Comparison of ENCODE assay signal across 12 cellular contexts in the genomic region with DNA sequence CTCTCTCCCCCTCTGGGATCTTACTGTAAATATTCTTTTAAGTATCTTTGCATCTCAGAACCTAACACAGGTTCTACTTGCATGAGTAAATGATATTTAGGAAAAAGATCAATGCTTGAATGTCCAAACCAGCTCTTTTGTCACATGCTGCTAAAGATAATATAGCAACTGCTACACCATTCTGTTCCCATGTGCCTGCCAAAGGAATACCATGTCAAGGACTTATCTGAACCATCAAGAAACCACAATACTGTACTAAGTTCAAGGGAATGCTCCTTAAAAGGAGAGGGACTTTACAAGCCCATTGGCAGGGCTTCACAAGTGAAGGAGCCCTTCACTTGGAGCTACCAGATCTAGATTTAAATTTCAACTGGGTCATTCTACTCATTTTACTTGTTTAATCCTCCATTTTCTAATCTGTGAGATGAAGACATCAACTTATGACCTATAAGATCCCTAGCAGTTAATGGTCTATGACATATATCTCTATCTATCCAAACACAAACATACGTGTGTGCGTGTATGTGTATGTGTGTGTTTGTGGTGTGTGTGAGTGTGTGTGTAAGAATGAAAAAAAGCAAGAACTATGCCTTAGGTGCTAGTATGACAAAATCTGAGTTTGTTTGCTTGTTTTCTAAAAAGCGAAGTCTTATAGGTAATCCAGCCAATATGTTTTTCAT. TPM values are rescaled to one million over a fixed set of nuclear protein-coding genes. Genes with fewer than 3 reads are reported as not detected.
DNase-seq lines count a peak whose midpoint lies in the region; ATAC-seq and TF ChIP-seq lines count a peak whose summit lies in the region.
"Had no signal": no experiment of that assay in that cellular context is flagged by ENCODE, and none has a peak within 500 bp of the region (broad histone marks: within the 10 kb centered on the region; RNA-seq: fewer than 3 reads in every experiment).

No MANE protein-coding gene starts in this region.

- H3K27me3 ChIP-seq in GM23338 (ENCODE audit: insufficient read depth), result no peaks in the 10 kb centered on the region
- H3K27me3 ChIP-seq: heart right ventricle had no signal

- POLR2A ChIA-PET in activated CD4-positive, alpha-beta T cell treated with anti-CD3 and anti-CD28 coated beads, Interleukin-2, amount 10 ng/mL, durations not matched to agents 7 days and 5 days (lab: Charles Lee), result no interaction called here

- H3K27ac Mint-ChIP-seq in GM23338 (no peak overlapping the region), naive B cell (peak overlapping the region; percentile 79 to 97 (median 90))
- no peak overlapping the region for H3K27ac Mint-ChIP-seq in activated CD4-positive, alpha-beta T cell treated with anti-CD3 and anti-CD28 coated beads, Interleukin-2, amount 10 ng/mL, durations not matched to agents 7 days and 5 days

- H3K4me3 Mint-ChIP-seq in GM23338 (no peak overlapping the region), naive B cell (peak overlapping the region; percentile 32 to 79 (median 66))
- H3K4me3 Mint-ChIP-seq in activated CD4-positive, alpha-beta T cell treated with anti-CD3 and anti-CD28 coated beads, Interleukin-2, amount 10 ng/mL, durations not matched to agents 7 days and 5 days, result no peak overlapping the region

- DNase-seq in GM23338 (ENCODE audit: low spot score) (no peak), naive B cell (no peak), AG08396 (ENCODE audit: low spot score) (no peak), COLO668 (lab: John Stamatoyannopoulos, UW; ENCODE audit: unreplicated experiment) (no peak), left lobe of liver (ENCODE audit: low spot score) (no peak)
- DNase-seq in activated CD4-positive, alpha-beta T cell treated with anti-CD3 and anti-CD28 coated beads, Interleukin-2, amount 10 ng/mL, durations not matched to agents 7 days and 5 days, result no peak
- DNase-seq: activated CD8-positive, alpha-beta memory T cell treated with anti-CD3 and anti-CD28 coated beads for 24 hours; heart right ventricle; NCI-H524 treated with DMSO at 0.1 percent for 48 hours had no signal

- H4K20me1 ChIP-seq in GM23338 (replicated peaks; ENCODE audit: insufficient read depth), result no peaks in the 10 kb centered on the region

- peak overlapping the region; percentile 80 for H2AFZ ChIP-seq in GM23338

- no peaks in the 10 kb centered on the region for H3K4me1 ChIP-seq in GM23338 (ENCODE audit: insufficient read depth)

- peak; percentile 6 for ATAC-seq in GM18858 (IDR thresholded peaks at IDR 0.05; ENCODE audit: unreplicated experiment)
- ATAC-seq in GM23338, result no peak
- peak; percentile 21 for ATAC-seq in HG03521 (IDR thresholded peaks at IDR 0.05; ENCODE audit: unreplicated experiment)
- ATAC-seq in naive B cell (ENCODE audit: low read depth in 2 of 2), result peak in 1 of 2 donors; percentile 11
- ATAC-seq in left lobe of liver, result no peak
- ATAC-seq: heart right ventricle had no signal

- no peaks in the 10 kb centered on the region for H3F3A ChIP-seq in GM23338 (replicated peaks; ENCODE audit: low read depth)

- H3K4me3 ChIP-seq in GM23338, result no peak overlapping the region
- H3K4me3 ChIP-seq: heart right ventricle had no signal

- no peak overlapping the region for H3K4me2 ChIP-seq in GM23338

- no peak overlapping the region for H3K27ac ChIP-seq in GM23338 (ENCODE audit: low read depth)

- H3K4me1 Mint-ChIP-seq in GM23338 (no peaks in the 10 kb centered on the region), naive B cell (peaks cover 43 to 73% (median 52%) of the 10 kb centered on the region in 3 donors)
- H3K4me1 Mint-ChIP-seq in activated CD4-positive, alpha-beta T cell treated with anti-CD3 and anti-CD28 coated beads, Interleukin-2, amount 10 ng/mL, durations not matched to agents 7 days and 5 days, result peaks cover 6% of the 10 kb centered on the region

- TF ChIP-seq CTCF in GM23338 (conservative IDR thresholded peaks at IDR 0.05; ENCODE audit: low read depth in 2 of 2), result no peak

- no peaks in the 10 kb centered on the region for H3K79me2 ChIP-seq in GM23338 (replicated peaks; ENCODE audit: insufficient read depth)

- CTCF ChIA-PET in activated CD4-positive, alpha-beta T cell treated with anti-CD3 and anti-CD28 coated beads, Interleukin-2, amount 10 ng/mL, durations not matched to agents 7 days and 5 days (lab: Charles Lee), result interaction anchor here (0.6 kb wide), 1 partner anchor 136 kb away, joined by 4 read pairs; no protein-coding TSS in a partner anchor

- H3K36me3 ChIP-seq in GM23338 (ENCODE audit: insufficient read depth), result no peaks in the 10 kb centered on the region
- H3K36me3 ChIP-seq: heart right ventricle had no signal

- no peaks in the 10 kb centered on the region for H3K36me3 Mint-ChIP-seq in GM23338 (ENCODE audit: low read depth)
- peaks cover 0 to 4% of the 10 kb centered on the region in 2 donors for H3K36me3 Mint-ChIP-seq in naive B cell
- H3K36me3 Mint-ChIP-seq in activated CD4-positive, alpha-beta T cell treated with anti-CD3 and anti-CD28 coated beads, Interleukin-2, amount 10 ng/mL, durations not matched to agents 7 days and 5 days (ENCODE audit: low read depth), result no peaks in the 10 kb centered on the region

- no peaks in the 10 kb centered on the region for H3K9me2 ChIP-seq in GM23338 (ENCODE audit: insufficient read depth)

- no peaks in the 10 kb centered on the region for H3K27me3 Mint-ChIP-seq in GM23338 (ENCODE audit: insufficient read depth, low read depth, poor library complexity)
- no peaks in the 10 kb centered on the region for H3K27me3 Mint-ChIP-seq in naive B cell
- peaks cover 2% of the 10 kb centered on the region for H3K27me3 Mint-ChIP-seq in activated CD4-positive, alpha-beta T cell treated with anti-CD3 and anti-CD28 coated beads, Interleukin-2, amount 10 ng/mL, durations not matched to agents 7 days and 5 days

- no peaks in the 10 kb centered on the region for H3K9me3 Mint-ChIP-seq in GM23338
- H3K9me3 Mint-ChIP-seq in naive B cell, result peaks cover 0 to 8% (median 0%) of the 10 kb centered on the region in 7 donors
- peaks cover 6% of the 10 kb centered on the region for H3K9me3 Mint-ChIP-seq in activated CD4-positive, alpha-beta T cell treated with anti-CD3 and anti-CD28 coated beads, Interleukin-2, amount 10 ng/mL, durations not matched to agents 7 days and 5 days

TF ChIP-seq in GM23338, 12 proteins besides CTCF, POLR2A, EP300 and RAD21:
- no peak for TF ChIP-seq CREB1 (CRISPR knock-in tag; IDR thresholded peaks at IDR 0.05; ENCODE audit: low read depth)

RNA-seq across cellular contexts. Expression of a gene that starts 13.0 kb away (rescaled TPM):
- 19.9 and 23.6 TPM in 2 replicates for total RNA-seq in GM23338 (2014; rRNA removed; shearing (Covaris generic))
- polyA plus RNA-seq in GM23338 (2016; fragmentation: Nextera tagmentation; extraction: Ambion mirVana) (279 and 306 TPM in 2 replicates), naive B cell (ENCODE audit: low read depth in 6 of 6) (100 to 1,000 TPM; 290 to 440 (median 404) TPM)
- 103 TPM for total RNA-seq in left lobe of liver
- 10 to 100 TPM; 61.0 to 63.1 TPM for total RNA-seq in activated CD4-positive, alpha-beta T cell treated with anti-CD3 and anti-CD28 coated beads, Interleukin-2, amount 10 ng/mL, durations not matched to agents 7 days and 5 days

RNA-seq across cellular contexts. Expression of a gene that starts 42.2 kb away (rescaled TPM):
- total RNA-seq in GM23338 (2014; rRNA removed; shearing (Covaris generic)), result not detected in 2 replicates
- polyA plus RNA-seq in GM23338 (2016; fragmentation: Nextera tagmentation; extraction: Ambion mirVana) (not detected in 2 replicates), naive B cell (ENCODE audit: low read depth in 6 of 6) (under 1 TPM in 2 of 6 donors, not detected in 4; 0.11 to 0.17 TPM)
- not detected for total RNA-seq in left lobe of liver
- total RNA-seq in activated CD4-positive, alpha-beta T cell treated with anti-CD3 and anti-CD28 coated beads, Interleukin-2, amount 10 ng/mL, durations not matched to agents 7 days and 5 days, result not detected
- polyA plus RNA-seq: adipose tissue, heart right ventricle had no signal

Comparison
In these comparisons a context has a peak if more than half of its experiments do, and no peak if none do; other contexts are left out.
1. ATAC-seq: peak in GM18858 (single experiment) and HG03521 (single experiment); none in GM23338 (single experiment) and left lobe of liver (single experiment).
2. H3K27ac Mint-ChIP-seq: peak in naive B cell (6 of 6); none in GM23338 (single experiment) and activated CD4-positive, alpha-beta T cell treated with anti-CD3 and anti-CD28 coated beads, Interleukin-2, amount 10 ng/mL, durations not matched to agents 7 days and 5 days (single experiment).
3. H3K4me3 Mint-ChIP-seq: peak in naive B cell (8 of 8); none in GM23338 (single experiment) and activated CD4-positive, alpha-beta T cell treated with anti-CD3 and anti-CD28 coated beads, Interleukin-2, amount 10 ng/mL, durations not matched to agents 7 days and 5 days (single experiment).